Comparison of ENCODE assay signal across 16 cellular contexts in genomic region chr10:43226441-43226840, GRCh38. TPM values are rescaled to one million over a fixed set of nuclear protein-coding genes. Genes with fewer than 3 reads are reported as not detected.
A peak's percentile ranks its signal among the peaks of the same experiment; 100 is the strongest.
DNase-seq lines count a peak whose midpoint lies in the region; ATAC-seq and TF ChIP-seq lines count a peak whose summit lies in the region.
"Had no signal": no experiment of that assay in that cellular context is flagged by ENCODE, and none has a peak within 500 bp of the region (broad histone marks: within the 10 kb centered on the region; RNA-seq: fewer than 3 reads in every experiment).

No MANE protein-coding gene starts in this region.

- H3K27me3 ChIP-seq in WERI-Rb-1 (ENCODE audit: insufficient read depth, low read depth, severe bottlenecking): peaks cover 18% of the 10 kb centered on the region
- peaks cover 23 to 44% (median 29%) of the 10 kb centered on the region in 3 donors for H3K27me3 ChIP-seq in sigmoid colon

- H3K4me3 ChIP-seq in WERI-Rb-1 (ENCODE audit: low read depth, low read length): no peak overlapping the region
- no peak overlapping the region for H3K4me3 ChIP-seq in sigmoid colon
- H3K4me3 ChIP-seq: GM23248, K562, suprapubic skin had no signal

- no peak for TF ChIP-seq POLR2A in sigmoid colon (IDR thresholded peaks at IDR 0.05)

- TF ChIP-seq EP300 in sigmoid colon (IDR thresholded peaks at IDR 0.05): no peak

- H3K27ac ChIP-seq in WERI-Rb-1 (no peak overlapping the region), sigmoid colon (no peak overlapping the region)
- H3K27ac ChIP-seq: GM23248, suprapubic skin had no signal

- intact Hi-C loops in head of caudate nucleus (cut with DNase I) (no loop called here), sigmoid colon (cut with DNase I) (no loop called here)

- DNase-seq in activated effector memory CD4-positive, alpha-beta T cell treated with anti-CD3 and anti-CD28 coated beads, Interleukin-2, amount 50 U/mL, for 16 hours: peak; percentile 53
- no peak for DNase-seq in activated effector memory CD4-positive, alpha-beta T cell treated with Interleukin-2 at 50 U/mL for 16 hours
- DNase-seq in WERI-Rb-1 (peak; percentile 1), head of caudate nucleus (peak in 24 of 42 donors; percentile 1 to 29 (median 6)), sigmoid colon (peak; percentile 35), NCI-H1436 treated with DMSO at 0.1 percent for 48 hours (lab: John Stamatoyannopoulos, UW) (no peak), NCI-H2227 treated with DMSO at 0.1 percent for 48 hours (lab: John Stamatoyannopoulos, UW) (no peak)
- DNase-seq: cortex of kidney, GF-D8, GM23248, NCI-H2107, NCI-H82 had no signal

- H3K36me3 ChIP-seq in WERI-Rb-1 (no peaks in the 10 kb centered on the region), sigmoid colon (no peaks in the 10 kb centered on the region)
- H3K36me3 ChIP-seq: suprapubic skin had no signal

- TF ChIP-seq CTCF in WERI-Rb-1 (IDR thresholded peaks at IDR 0.05; ENCODE audit: low read depth, low read length): no peak
- no peak for TF ChIP-seq CTCF in sigmoid colon (IDR thresholded peaks at IDR 0.05)

- H3K4me1 ChIP-seq in sigmoid colon: peaks cover 0 to 17% (median 14%) of the 10 kb centered on the region in 4 donors

- ATAC-seq in GM19351 (IDR thresholded peaks at IDR 0.05; ENCODE audit: unreplicated experiment): no peak
- ATAC-seq: K562, SK-N-SH treated with all-trans-retinoic acid at 6 μM for 48 hours had no signal

- WGBS in sigmoid colon, 2 donors: 91 to 93% methylated on average over 6 of the region's 6 CpGs

- H3K9me3 ChIP-seq in WERI-Rb-1 (ENCODE audit: severe bottlenecking): no peaks in the 10 kb centered on the region
- no peaks in the 10 kb centered on the region for H3K9me3 ChIP-seq in sigmoid colon
- H3K9me3 ChIP-seq: suprapubic skin had no signal

RNA-seq across cellular contexts. Expression of gene RASGEF1A, which starts 40.4 kb away (rescaled TPM):
- total RNA-seq in sigmoid colon: 1 to 10 TPM in 1 of 4 donors, under 1 TPM in 3; 0.27 to 2.5 (median 0.34) TPM
- 1 to 10 TPM in 1 of 3 donors, under 1 TPM in 2; 0.46 to 1.6 (median 0.60) TPM for polyA plus RNA-seq in sigmoid colon
- polyA plus RNA-seq: GM23248 had no signal

Comparison
In these comparisons a context has a peak if more than half of its experiments do, and no peak if none do; other contexts are left out.
1. DNase-seq: peak in activated effector memory CD4-positive, alpha-beta T cell treated with anti-CD3 and anti-CD28 coated beads, Interleukin-2, amount 50 U/mL, for 16 hours (single experiment), WERI-Rb-1 (single experiment), head of caudate nucleus (24 of 42) and sigmoid colon (single experiment); none in activated effector memory CD4-positive, alpha-beta T cell treated with Interleukin-2 at 50 U/mL for 16 hours (single experiment), NCI-H1436 treated with DMSO at 0.1 percent for 48 hours (single experiment) and NCI-H2227 treated with DMSO at 0.1 percent for 48 hours (single experiment).